ENCODE assay signal across 1 cellular context in the genomic region with DNA sequence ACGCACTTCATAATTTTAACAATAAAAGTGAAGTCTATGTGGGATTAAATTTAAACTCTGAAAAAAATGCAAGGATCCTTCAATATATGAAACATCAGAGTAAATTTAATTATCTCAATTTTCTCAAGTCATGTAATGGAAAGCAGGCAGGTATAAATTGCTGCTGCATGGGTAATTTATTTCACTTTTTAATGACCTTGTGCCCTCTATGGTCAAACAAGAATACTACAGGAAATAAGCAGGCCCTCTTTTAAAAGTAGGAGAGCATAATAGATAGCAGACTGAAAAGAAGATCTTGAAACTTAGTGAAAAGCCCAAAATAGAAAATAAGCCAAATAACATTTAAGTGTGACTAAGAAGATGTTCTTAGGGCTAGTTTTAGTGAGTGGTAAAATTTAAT.
TF ChIP-seq lines count a peak whose summit lies in the region.

No MANE protein-coding gene starts in this region.

TF ChIP-seq in HepG2, 621 proteins besides CTCF, POLR2A, EP300 and RAD21 (continued from another document):
- TF ChIP-seq, protein P1, sequence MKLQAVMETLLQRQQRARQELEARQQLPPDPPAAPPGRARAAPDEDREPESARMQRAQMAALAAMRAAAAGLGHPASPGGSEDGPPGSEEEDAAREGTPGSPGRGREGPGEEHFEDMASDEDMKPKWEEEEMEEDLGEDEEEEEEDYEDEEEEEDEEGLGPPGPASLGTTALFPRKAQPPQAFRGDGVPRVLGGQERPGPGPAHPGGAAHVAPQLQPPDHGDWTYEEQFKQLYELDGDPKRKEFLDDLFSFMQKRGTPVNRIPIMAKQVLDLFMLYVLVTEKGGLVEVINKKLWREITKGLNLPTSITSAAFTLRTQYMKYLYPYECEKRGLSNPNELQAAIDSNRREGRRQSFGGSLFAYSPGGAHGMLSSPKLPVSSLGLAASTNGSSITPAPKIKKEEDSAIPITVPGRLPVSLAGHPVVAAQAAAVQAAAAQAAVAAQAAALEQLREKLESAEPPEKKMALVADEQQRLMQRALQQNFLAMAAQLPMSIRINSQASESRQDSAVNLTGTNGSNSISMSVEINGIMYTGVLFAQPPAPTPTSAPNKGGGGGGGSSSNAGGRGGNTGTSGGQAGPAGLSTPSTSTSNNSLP (IDR thresholded peaks at IDR 0.05; ENCODE audit: low read depth, low read length): peak; percentile 29; the same call in 1 of the 2 replicates
- TF ChIP-seq STAG1 (CRISPR knock-in tag; IDR thresholded peaks at IDR 0.05) (peak; percentile 73), SMC3 (IDR thresholded peaks at IDR 0.05; ENCODE audit: low read length) (peak; percentile 41; the same call in 1 of the 2 replicates), ZNF253 (CRISPR knock-in tag; IDR thresholded peaks at IDR 0.05; ENCODE audit: borderline replicate concordance) (no peak)
TF ChIP-seq in HepG2: peak in this region for 3.
